Comparison of ENCODE assay signal across 17 cellular contexts in the genomic region with DNA sequence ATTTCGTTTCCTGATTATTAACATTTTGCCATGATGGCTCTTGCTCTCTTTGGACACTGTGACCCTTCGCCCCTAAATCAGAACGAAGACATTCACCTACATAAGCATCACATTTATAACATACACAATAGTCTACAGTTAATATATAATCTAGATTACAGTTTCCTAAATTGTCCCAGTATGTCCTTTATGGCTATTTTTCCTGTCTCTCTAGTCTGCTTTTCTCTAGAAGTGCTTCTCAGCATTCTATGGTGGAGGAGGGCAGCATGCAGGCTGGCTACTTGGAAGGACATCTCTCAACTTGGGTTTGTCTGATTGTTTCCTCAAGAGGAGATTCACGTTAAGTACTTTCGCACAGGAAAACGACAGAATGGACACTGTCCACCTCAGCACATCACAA. TPM values are rescaled to one million over a fixed set of nuclear protein-coding genes. Genes with fewer than 3 reads are reported as not detected.
DNase-seq lines count a peak whose midpoint lies in the region; ATAC-seq, FAIRE-seq and TF ChIP-seq lines count a peak whose summit lies in the region.
"Had no signal": no experiment of that assay in that cellular context is flagged by ENCODE, and none has a peak within 500 bp of the region (broad histone marks: within the 10 kb centered on the region; RNA-seq: fewer than 3 reads in every experiment).

No MANE protein-coding gene starts in this region.

- BruUV-seq in HCT116 (replicated peaks; lab: Mats Ljungman, UMichigan): no TSS peak

- no peaks in the 10 kb centered on the region; a peak in 1 of 4 replicates for H3K36me3 ChIP-seq in HCT116 (ENCODE audit: control insufficient read depth in 1 of 2, insufficient read depth in 2 of 2, low read length in 2 of 2)
- peaks cover 3% of the 10 kb centered on the region for H3K36me3 ChIP-seq in astrocyte (ENCODE audit: insufficient read depth, low read length)
- H3K36me3 ChIP-seq in small intestine (ENCODE audit: control insufficient read depth in 2 of 2, insufficient read depth in 2 of 2, low read length in 2 of 2): peaks cover 0 to under 1% of the 10 kb centered on the region in 2 donors

- no peak overlapping the region for H3K4me3 Mint-ChIP-seq in activated naive CD8-positive, alpha-beta T cell treated with anti-CD3 and anti-CD28 coated beads, Interleukin-2, amount 10 ng/mL, durations not matched to agents 7 days and 5 days
- H3K4me3 Mint-ChIP-seq in activated naive CD8-positive, alpha-beta T cell treated with anti-CD3 and anti-CD28 coated beads for 36 hours: no peak overlapping the region
- H3K4me3 Mint-ChIP-seq in astrocyte (ENCODE audit: unreplicated experiment) (no peak overlapping the region), nephron (no peak overlapping the region)

- CTCF ChIA-PET in HCT116 (lab: Charles Lee): no interaction called here

- no peak for FAIRE-seq in astrocyte (lab: Jason Lieb, UNC)
- FAIRE-seq in small intestine (lab: Jason Lieb, UNC): no peak
- FAIRE-seq: GM12892 had no signal

- H3K9me2 ChIP-seq in HCT116 (ENCODE audit: insufficient read depth): no peaks in the 10 kb centered on the region

- TF ChIP-seq CTCF in HCT116 (IDR thresholded peaks at IDR 0.05 in 2 of 3, conservative IDR thresholded peaks at IDR 0.05 in 1 of 3; ENCODE audit: borderline replicate concordance in 1 of 3, insufficient read depth in 1 of 3, low read depth in 2 of 3, low read length in 2 of 3) (no peak), astrocyte (IDR thresholded peaks at IDR 0.05; ENCODE audit: insufficient read depth, low read depth, low read length) (no peak), nephron (IDR thresholded peaks at IDR 0.05; ENCODE audit: unreplicated experiment in 3 of 3) (no peak)

- H3K27ac ChIP-seq in HCT116 (ENCODE audit: low read depth, low read length) (peak overlapping the region; percentile 78; the same call in 1 of the 2 replicates), astrocyte (ENCODE audit: low read depth, low read length) (no peak overlapping the region), small intestine (ENCODE audit: low read depth in 1 of 2, low read length in 1 of 2) (no peak overlapping the region)
- H3K27ac ChIP-seq: GM23248, HL-60 had no signal

- H3K9me3 ChIP-seq in HCT116 (ENCODE audit: control insufficient read depth in 1 of 2, insufficient read depth in 1 of 2, low read depth in 1 of 2, low read length in 2 of 2) (no peaks in the 10 kb centered on the region), astrocyte (ENCODE audit: insufficient read depth, low read depth, low read length) (no peaks in the 10 kb centered on the region), small intestine (ENCODE audit: control insufficient read depth, low read depth) (no peaks in the 10 kb centered on the region)

- 89 to 95% (median 92%) methylated on average over 6 of the region's 6 CpGs for WGBS in small intestine, 3 donors

- H4K20me1 ChIP-seq in HCT116 (ENCODE audit: insufficient read depth) (no peaks in the 10 kb centered on the region), astrocyte (ENCODE audit: insufficient read depth, low read length) (no peaks in the 10 kb centered on the region)

- intact Hi-C loops in HCT116 (cut with micrococcal nuclease): no loop called here

- H3K27me3 ChIP-seq in HCT116 (ENCODE audit: insufficient read depth, low read length) (no peaks in the 10 kb centered on the region), astrocyte (ENCODE audit: insufficient read depth, low read length) (no peaks in the 10 kb centered on the region), small intestine (ENCODE audit: control insufficient read depth in 2 of 2, insufficient read depth in 2 of 2, low read length in 2 of 2) (no peaks in the 10 kb centered on the region)

- peaks cover 75% of the 10 kb centered on the region for H3K79me2 ChIP-seq in HCT116 (ENCODE audit: insufficient read depth, low read length)
- H3K79me2 ChIP-seq in astrocyte (ENCODE audit: insufficient read depth, low read length): peaks cover 4% of the 10 kb centered on the region

- no peak overlapping the region for H3K27ac Mint-ChIP-seq in activated naive CD8-positive, alpha-beta T cell treated with anti-CD3 and anti-CD28 coated beads, Interleukin-2, amount 10 ng/mL, durations not matched to agents 7 days and 5 days
- H3K27ac Mint-ChIP-seq in activated naive CD8-positive, alpha-beta T cell treated with anti-CD3 and anti-CD28 coated beads for 36 hours: no peak overlapping the region
- H3K27ac Mint-ChIP-seq in astrocyte (ENCODE audit: unreplicated experiment) (peak overlapping the region; percentile 10), nephron (peak overlapping the region in 2 of 3 experiments; percentile 25 to 49)

- DNase-seq in activated naive CD8-positive, alpha-beta T cell treated with anti-CD3 and anti-CD28 coated beads, Interleukin-2, amount 10 ng/mL, durations not matched to agents 7 days and 5 days: no peak
- DNase-seq in activated naive CD8-positive, alpha-beta T cell treated with anti-CD3 and anti-CD28 coated beads for 36 hours: no peak
- DNase-seq in HCT116 (ENCODE audit: low read depth, low spot score): no peak
- no peak for DNase-seq in astrocyte (ENCODE audit: low read depth)
- no peak for DNase-seq in HUDEP-2 (lab: John Stamatoyannopoulos, UW; ENCODE audit: unreplicated experiment in 76 of 76)
- no peak for DNase-seq in small intestine
- DNase-seq: AML-193, GM23248, KG1, NCI-H187 treated with DMSO at 0.1 percent for 48 hours, NCI-H446, NCI-H774, RPMI8226 had no signal

- H3K27me3 Mint-ChIP-seq in activated naive CD8-positive, alpha-beta T cell treated with anti-CD3 and anti-CD28 coated beads, Interleukin-2, amount 10 ng/mL, durations not matched to agents 7 days and 5 days: no peaks in the 10 kb centered on the region
- H3K27me3 Mint-ChIP-seq in activated naive CD8-positive, alpha-beta T cell treated with anti-CD3 and anti-CD28 coated beads for 36 hours: no peaks in the 10 kb centered on the region
- H3K27me3 Mint-ChIP-seq in astrocyte (ENCODE audit: low read depth, unreplicated experiment) (no peaks in the 10 kb centered on the region), nephron (ENCODE audit: low read depth) (no peaks in the 10 kb centered on the region)

- peaks cover 19 to 48% of the 10 kb centered on the region in 2 experiments for H3K4me1 ChIP-seq in HCT116 (ENCODE audit: control insufficient read depth in 1 of 2, insufficient read depth in 2 of 2, low read length in 2 of 2)
- H3K4me1 ChIP-seq in astrocyte (ENCODE audit: insufficient read depth, low read length): no peaks in the 10 kb centered on the region
- H3K4me1 ChIP-seq in small intestine (ENCODE audit: control insufficient read depth in 2 of 2, insufficient read depth in 1 of 2, low read depth in 1 of 2, low read length in 1 of 2): no peaks in the 10 kb centered on the region

- peak; percentile 47 for ATAC-seq in activated naive CD8-positive, alpha-beta T cell treated with anti-CD3 and anti-CD28 coated beads, Interleukin-2, amount 10 ng/mL, durations not matched to agents 7 days and 5 days (ENCODE audit: low read depth)
- ATAC-seq in HCT116: no peak
- ATAC-seq in HG02840 (IDR thresholded peaks at IDR 0.05; ENCODE audit: low FRiP score, unreplicated experiment): no peak

- H3K4me1 Mint-ChIP-seq in activated naive CD8-positive, alpha-beta T cell treated with anti-CD3 and anti-CD28 coated beads, Interleukin-2, amount 10 ng/mL, durations not matched to agents 7 days and 5 days: peaks cover 7% of the 10 kb centered on the region
- H3K4me1 Mint-ChIP-seq in activated naive CD8-positive, alpha-beta T cell treated with anti-CD3 and anti-CD28 coated beads for 36 hours: peaks cover 12% of the 10 kb centered on the region
- H3K4me1 Mint-ChIP-seq in astrocyte (ENCODE audit: low read depth, unreplicated experiment): peaks cover 1% of the 10 kb centered on the region
- peaks cover 13% of the 10 kb centered on the region for H3K4me1 Mint-ChIP-seq in nephron

- H2AFZ ChIP-seq in HCT116 (ENCODE audit: low read depth, low read length, poor library complexity, severe bottlenecking) (no peak overlapping the region), astrocyte (ENCODE audit: low read depth, low read length) (no peak overlapping the region)
- H2AFZ ChIP-seq: GM23248 had no signal

- peaks cover 7% of the 10 kb centered on the region for H3K36me3 Mint-ChIP-seq in activated naive CD8-positive, alpha-beta T cell treated with anti-CD3 and anti-CD28 coated beads, Interleukin-2, amount 10 ng/mL, durations not matched to agents 7 days and 5 days
- peaks cover 11% of the 10 kb centered on the region for H3K36me3 Mint-ChIP-seq in activated naive CD8-positive, alpha-beta T cell treated with anti-CD3 and anti-CD28 coated beads for 36 hours
- peaks cover 12% of the 10 kb centered on the region for H3K36me3 Mint-ChIP-seq in astrocyte (ENCODE audit: low read depth, unreplicated experiment)
- H3K36me3 Mint-ChIP-seq in nephron (ENCODE audit: low read depth): peaks cover 11% of the 10 kb centered on the region

- no peak for TF ChIP-seq POLR2A in HCT116 (IDR thresholded peaks at IDR 0.05; ENCODE audit: borderline replicate concordance, extremely low read depth, insufficient read depth, insufficient read length)

- H3K9me3 Mint-ChIP-seq in activated naive CD8-positive, alpha-beta T cell treated with anti-CD3 and anti-CD28 coated beads, Interleukin-2, amount 10 ng/mL, durations not matched to agents 7 days and 5 days: no peaks in the 10 kb centered on the region
- no peaks in the 10 kb centered on the region for H3K9me3 Mint-ChIP-seq in activated naive CD8-positive, alpha-beta T cell treated with anti-CD3 and anti-CD28 coated beads for 36 hours
- H3K9me3 Mint-ChIP-seq in astrocyte (ENCODE audit: unreplicated experiment) (peaks cover 7% of the 10 kb centered on the region), nephron (no peaks in the 10 kb centered on the region)

- POLR2A ChIA-PET in activated naive CD8-positive, alpha-beta T cell treated with anti-CD3 and anti-CD28 coated beads, Interleukin-2, amount 10 ng/mL, durations not matched to agents 7 days and 5 days (lab: Charles Lee): no interaction called here
- POLR2A ChIA-PET in HCT116 (lab: Charles Lee): no interaction called here

- H3K9ac ChIP-seq in HCT116 (ENCODE audit: low read length) (no peak overlapping the region), astrocyte (ENCODE audit: low read length) (no peak overlapping the region)
- H3K9ac ChIP-seq: GM23248 had no signal

- peak overlapping the region; percentile 38 for H3K4me2 ChIP-seq in HCT116 (ENCODE audit: low read length)
- H3K4me2 ChIP-seq in astrocyte (ENCODE audit: low read length): no peak overlapping the region

- no peak for TF ChIP-seq RAD21 in HCT116 (IDR thresholded peaks at IDR 0.05; ENCODE audit: low read depth)

- H3K4me3 ChIP-seq in HCT116 (replicated peaks in 1 of 2; ENCODE audit: low read depth in 1 of 2, low read length in 2 of 2) (no peak overlapping the region), astrocyte (ENCODE audit: insufficient read depth, low read depth, low read length) (no peak overlapping the region), small intestine (ENCODE audit: low read depth in 1 of 2, low read length in 2 of 2) (no peak overlapping the region)
- H3K4me3 ChIP-seq: GM23248 had no signal

- RAD21 ChIA-PET in HCT116 (lab: Charles Lee; ENCODE audit: low non-redundant PET in 1 of 2, low total read pairs in 2 of 2, uncharacterized antibody in 2 of 2, unreplicated experiment in 2 of 2): no interaction called here

RNA-seq across cellular contexts. Expression of gene FAM210A, which starts 49.9 kb away (rescaled TPM):
- total RNA-seq in activated naive CD8-positive, alpha-beta T cell treated with anti-CD3 and anti-CD28 coated beads, Interleukin-2, amount 10 ng/mL, durations not matched to agents 7 days and 5 days: 10 to 100 TPM; 21.6 to 25.5 TPM
- 10 to 100 TPM; 51.9 to 58.1 TPM for total RNA-seq in activated naive CD8-positive, alpha-beta T cell treated with anti-CD3 and anti-CD28 coated beads for 36 hours
- total RNA-seq in HCT116 (2021; ENCODE audit: unreplicated experiment) (26.2 TPM), astrocyte (18.0 and 21.9 TPM in 2 replicates)
- 18.2 and 19.9 TPM in 2 replicates for polyA plus RNA-seq in HCT116 (2012)
- 1 to 10 TPM; 4.3 to 9.9 (median 5.1) TPM for polyA plus RNA-seq in small intestine

RNA-seq across cellular contexts. Expression of gene RNMT, which starts 50.0 kb away (rescaled TPM):
- total RNA-seq in activated naive CD8-positive, alpha-beta T cell treated with anti-CD3 and anti-CD28 coated beads, Interleukin-2, amount 10 ng/mL, durations not matched to agents 7 days and 5 days: 10 to 100 TPM; 40.7 to 44.0 TPM
- 10 to 100 TPM; 63.0 to 64.5 TPM for total RNA-seq in activated naive CD8-positive, alpha-beta T cell treated with anti-CD3 and anti-CD28 coated beads for 36 hours
- total RNA-seq in HCT116 (2021; ENCODE audit: unreplicated experiment) (58.0 TPM), astrocyte (45.8 and 48.5 TPM in 2 replicates)
- polyA plus RNA-seq in HCT116 (2012): 22.8 and 25.0 TPM in 2 replicates
- 1 to 10 TPM; 8.4 to 9.8 (median 9.5) TPM for polyA plus RNA-seq in small intestine

Comparison
In these comparisons a context has a peak if more than half of its experiments do, and no peak if none do; other contexts are left out.
1. H3K27ac Mint-ChIP-seq: peak in astrocyte (single experiment) and nephron (2 of 3); none in activated naive CD8-positive, alpha-beta T cell treated with anti-CD3 and anti-CD28 coated beads, Interleukin-2, amount 10 ng/mL, durations not matched to agents 7 days and 5 days (single experiment) and activated naive CD8-positive, alpha-beta T cell treated with anti-CD3 and anti-CD28 coated beads for 36 hours (single experiment).